Comparison of ENCODE assay signal across 11 cellular contexts in genomic region chr4:186285147-186285546, GRCh38. TPM values are rescaled to one million over a fixed set of nuclear protein-coding genes. Genes with fewer than 3 reads are reported as not detected.
"Had no signal": no experiment of that assay in that cellular context is flagged by ENCODE, and none has a peak within 500 bp of the region (broad histone marks: within the 10 kb centered on the region; RNA-seq: fewer than 3 reads in every experiment).

No MANE protein-coding gene starts in this region.

- DNase-seq: GM23248, GOT3, KBM-7 had no signal

- FAIRE-seq: H54, HepG2 had no signal

- H3K4me2 ChIP-seq: KMS-11 had no signal

- H3K9ac ChIP-seq: GM23248, KMS-11 had no signal

- H3K4me1 ChIP-seq: HAP-1 had no signal

- H3K27ac ChIP-seq: GM23248, HL-60, KMS-11 had no signal

- ATAC-seq: HCT116, HepG2 had no signal

- H3K9me3 ChIP-seq: HAP-1 had no signal

- H3K4me3 ChIP-seq: GM23248, HAP-1 had no signal

- H2AFZ ChIP-seq: GM23248 had no signal

- H3K36me3 ChIP-seq: HAP-1 had no signal

RNA-seq across cellular contexts. Expression of gene F11, which starts 19.2 kb away (rescaled TPM):
- total RNA-seq: GM23248, HT1080 had no signal
- polyA plus RNA-seq: GM23248, IgD-negative memory B cell had no signal

RNA-seq across cellular contexts. Expression of gene KLKB1, which starts 57.8 kb away (rescaled TPM):
- total RNA-seq: GM23248, HT1080 had no signal
- polyA plus RNA-seq: GM23248 had no signal
